Comparison of ENCODE assay signal across 9 cellular contexts in the genomic region with DNA sequence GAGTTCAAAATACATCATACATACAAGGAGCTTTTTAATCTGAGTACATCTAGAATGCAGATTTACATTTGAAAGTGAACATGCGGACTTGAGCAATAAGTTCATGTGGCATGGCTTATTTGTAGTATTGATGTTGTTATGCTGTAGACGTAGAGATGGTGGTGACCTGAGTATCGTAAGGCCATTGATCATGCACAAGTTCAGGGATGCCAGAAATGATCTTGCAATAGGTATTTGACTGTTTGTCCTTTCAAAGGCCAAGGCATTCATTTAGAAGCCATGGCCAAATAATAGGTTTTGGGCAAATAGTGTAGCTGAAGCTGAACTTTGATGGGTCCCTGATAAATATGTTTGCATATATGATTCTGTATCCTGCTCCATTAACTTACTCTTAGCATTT. TPM values are rescaled to one million over a fixed set of nuclear protein-coding genes. Genes with fewer than 3 reads are reported as not detected.
"Had no signal": no experiment of that assay in that cellular context is flagged by ENCODE, and none has a peak within 500 bp of the region (broad histone marks: within the 10 kb centered on the region; RNA-seq: fewer than 3 reads in every experiment).

No MANE protein-coding gene starts in this region.

- FAIRE-seq: G401.6, GM12878, GM12891, GM12892, GM18507, GM19239 had no signal

- ATAC-seq: GM12878 had no signal

- H3K4me3 ChIP-seq: GM12878 had no signal

- DNase-seq: GDM1, GF-D8 had no signal

RNA-seq across cellular contexts. Expression of gene ARNT2, which starts 35.0 kb away (rescaled TPM):
- total RNA-seq: G401, GM12878 had no signal
